8 cellular contexts compared by ENCODE assay signal in genomic region chr1:235650341-235651169, GRCh38. TPM values are rescaled to one million over a fixed set of nuclear protein-coding genes. Genes with fewer than 3 reads are reported as not detected.
A peak's percentile ranks its signal among the peaks of the same experiment; 100 is the strongest.
DNase-seq lines count a peak whose midpoint lies in the region; ATAC-seq and TF ChIP-seq lines count a peak whose summit lies in the region.

No MANE protein-coding gene starts in this region.

- H3K9me2 ChIP-seq in SK-N-SH, result no peaks in the 10 kb centered on the region

- H3K9me3 ChIP-seq in SK-N-SH (no peaks in the 10 kb centered on the region), parathyroid adenoma (ENCODE audit: control insufficient read depth, low read length) (no peaks in the 10 kb centered on the region)

- H3K9ac ChIP-seq in SK-N-SH, result no peak overlapping the region
- no peak overlapping the region for H3K9ac ChIP-seq in parathyroid adenoma

- H3K4me3 ChIP-seq in SK-N-SH (ENCODE audit: low read depth in 2 of 2, low read length in 1 of 2), result peak overlapping the region; percentile 41 to 52; a peak in 3 of 4 replicates
- H3K4me3 ChIP-seq in fibroblast of pulmonary artery (replicated peaks; ENCODE audit: low read depth, low read length), result peak overlapping the region; percentile 29
- peak overlapping the region; percentile 3 for H3K4me3 ChIP-seq in parathyroid adenoma (ENCODE audit: low read depth, low read length)

- H3K79me2 ChIP-seq in SK-N-SH (ENCODE audit: insufficient read depth) (no peaks in the 10 kb centered on the region), parathyroid adenoma (no peaks in the 10 kb centered on the region)

- ATAC-seq in HG03025 (IDR thresholded peaks at IDR 0.05; ENCODE audit: low FRiP score, unreplicated experiment) (no peak), GM19324 (IDR thresholded peaks at IDR 0.05; ENCODE audit: low FRiP score, unreplicated experiment) (no peak), HG02642 (IDR thresholded peaks at IDR 0.05; ENCODE audit: poor library complexity, unreplicated experiment) (no peak)

- 39% methylated on average over 43 of the region's 71 CpGs for WGBS in SK-N-SH (ENCODE audit: low lambda C conversion rate)

- TF ChIP-seq RAD21 in SK-N-SH (IDR thresholded peaks at IDR 0.05; ENCODE audit: low read length), result no peak

- H3K27me3 ChIP-seq in SK-N-SH (ENCODE audit: insufficient read depth) (peaks cover 10% of the 10 kb centered on the region; the same call in 1 of the 2 replicates), parathyroid adenoma (ENCODE audit: control insufficient read depth, insufficient read depth, low read length) (no peaks in the 10 kb centered on the region)

- CTCF ChIA-PET in SK-N-SH (lab: Yijun Ruan, JAX), result interaction anchor here (1.5 to 1.7 kb wide), 3 partner anchors 11 to 146 kb away, joined by 4 to 5 read pairs (median 5); partner anchors contain the start of gene B3GALNT2

- DNase-seq in NCI-H82 (lab: John Stamatoyannopoulos, UW) (peak; percentile 78), NCI-H82 treated with DMSO at 0.1 percent for 48 hours (lab: John Stamatoyannopoulos, UW; ENCODE audit: unreplicated experiment) (no peak), SK-N-SH (no peak), fibroblast of pulmonary artery (ENCODE audit: low read depth) (no peak)

- TF ChIP-seq CTCF in SK-N-SH (IDR thresholded peaks at IDR 0.05) (no peak), fibroblast of pulmonary artery (IDR thresholded peaks at IDR 0.05; ENCODE audit: low read length, missing control alignments) (no peak), parathyroid adenoma (IDR thresholded peaks at IDR 0.05) (no peak)

- H2AFZ ChIP-seq in SK-N-SH (ENCODE audit: low read depth) (0 out of 2 replicates have a peak overlapping the region, but pooled peaks have one; percentile 11), parathyroid adenoma (peak overlapping the region; percentile 89)

- H3K4me1 ChIP-seq in SK-N-SH (ENCODE audit: control insufficient read depth in 1 of 2, insufficient read depth in 2 of 2, low read depth in 1 of 2, low read length in 1 of 2) (peaks cover 0 to 17% of the 10 kb centered on the region in 2 experiments; a peak in 2 of 4 replicates), parathyroid adenoma (peaks cover 4% of the 10 kb centered on the region)

- TF ChIP-seq EP300 in SK-N-SH (IDR thresholded peaks at IDR 0.05; ENCODE audit: borderline replicate concordance in 1 of 2, low read depth in 1 of 2, low read length in 1 of 2), result no peak

- H3K36me3 ChIP-seq in SK-N-SH (replicated peaks in 1 of 2; ENCODE audit: control insufficient read depth in 1 of 2, insufficient read depth in 2 of 2, low read length in 1 of 2), result no peaks in the 10 kb centered on the region
- H3K36me3 ChIP-seq in parathyroid adenoma (ENCODE audit: control insufficient read depth, insufficient read depth, low read length), result no peaks in the 10 kb centered on the region

- peaks cover 8% of the 10 kb centered on the region for H3F3A ChIP-seq in SK-N-SH (replicated peaks; ENCODE audit: insufficient read depth)

- H3K4me2 ChIP-seq in SK-N-SH, result peak overlapping the region; percentile 72; the same call in 1 of the 2 replicates
- H3K4me2 ChIP-seq in parathyroid adenoma (ENCODE audit: low read length), result peak overlapping the region; percentile 62

- H4K20me1 ChIP-seq in SK-N-SH (ENCODE audit: insufficient read depth), result no peaks in the 10 kb centered on the region

- H3K27ac ChIP-seq in SK-N-SH (ENCODE audit: low read depth in 2 of 2, low read length in 1 of 2) (peak overlapping the region in 1 of 2 experiments; percentile 56; a peak in 1 of 4 replicates), parathyroid adenoma (no peak overlapping the region)

- POLR2A ChIA-PET in SK-N-SH (lab: Yijun Ruan, JAX), result no interaction called here

TF ChIP-seq in SK-N-SH, 30 proteins besides CTCF, POLR2A, EP300 and RAD21:
- TF ChIP-seq EZH2phosphoT487 (IDR thresholded peaks at IDR 0.05; ENCODE audit: borderline replicate concordance, low read depth) (no peak), FOXJ3 (CRISPR knock-in tag; IDR thresholded peaks at IDR 0.05) (no peak)

RNA-seq across cellular contexts. Expression of gene GNG4, which starts 1.0 kb away (rescaled TPM):
- polyA plus RNA-seq in SK-N-SH (2012; rRNA removed), result 1.6 and 2.8 TPM in 2 replicates
- 2.9 and 4.7 TPM in 2 replicates for polyA plus RNA-seq in SK-N-SH (2012; cell fraction: cytosol; rRNA removed)
- polyA plus RNA-seq in SK-N-SH (2012; cell fraction: nucleus; rRNA removed), result 0.50 and 0.96 TPM in 2 replicates
